ENCODE assay signal across 8 cellular contexts in the genomic region with DNA sequence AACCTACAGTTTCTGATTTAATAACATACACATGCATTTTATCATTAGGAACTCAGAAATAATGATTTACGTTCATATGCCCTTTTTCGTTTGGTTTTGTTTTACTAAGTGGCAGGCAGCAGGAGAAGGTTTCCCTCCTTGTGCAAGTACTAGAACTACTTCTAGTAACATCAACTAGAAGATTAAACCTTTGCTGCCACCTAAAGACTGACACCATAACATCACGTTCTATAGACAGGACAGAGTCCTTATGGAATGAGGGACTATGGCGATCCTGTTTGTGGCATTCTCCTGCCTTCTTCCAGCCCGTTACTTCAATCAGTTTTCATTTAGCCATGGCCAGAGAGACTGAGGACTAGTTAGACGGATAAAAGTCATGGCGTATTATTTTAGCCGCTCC. TPM values are rescaled to one million over a fixed set of nuclear protein-coding genes. Genes with fewer than 3 reads are reported as not detected.
A peak's percentile ranks its signal among the peaks of the same experiment; 100 is the strongest.
DNase-seq lines count a peak whose midpoint lies in the region; ATAC-seq and FAIRE-seq lines count a peak whose summit lies in the region.

No MANE protein-coding gene starts in this region.

- FAIRE-seq in HTR-8/SVneo (lab: Jason Lieb, UNC), result no peak
- peak; percentile 92 for FAIRE-seq in islet of Langerhans (lab: Jason Lieb, UNC)

- DNase-seq in DMS114 treated with DMSO at 0.1 percent for 48 hours (lab: John Stamatoyannopoulos, UW; ENCODE audit: unreplicated experiment) (peak; percentile 75), HTR-8/SVneo (ENCODE audit: insufficient read length, low spot score) (peak; percentile 28), RPMI7951 (ENCODE audit: low read depth) (peak; percentile 50), HPDE6-E6E7 (ENCODE audit: extremely low spot score) (no peak), NCI-H1048 (lab: John Stamatoyannopoulos, UW) (no peak)
- no peak for DNase-seq in activated naive CD4-positive, alpha-beta T cell treated with Interleukin-2 at 50 U/mL for 16 hours

- no peak for ATAC-seq in GM21825 (IDR thresholded peaks at IDR 0.05; ENCODE audit: unreplicated experiment)

RNA-seq across cellular contexts. Expression of a gene that starts 53.2 kb away (rescaled TPM):
- total RNA-seq in RPMI7951 (2014; rRNA removed; shearing (Covaris generic)), result not detected in 2 replicates

Comparison
In these comparisons a context has a peak if more than half of its experiments do, and no peak if none do; other contexts are left out.
1. DNase-seq: peak in DMS114 treated with DMSO at 0.1 percent for 48 hours (single experiment), HTR-8/SVneo (single experiment) and RPMI7951 (single experiment); none in HPDE6-E6E7 (single experiment), NCI-H1048 (single experiment) and activated naive CD4-positive, alpha-beta T cell treated with Interleukin-2 at 50 U/mL for 16 hours (single experiment).